In genomic region chr20:59446361-59446760, GRCh38 we compare ENCODE assay signal across 9 cellular contexts.
"Had no signal": no experiment of that assay in that cellular context is flagged by ENCODE, and none has a peak within 500 bp of the region (broad histone marks: within the 10 kb centered on the region; RNA-seq: fewer than 3 reads in every experiment).

No MANE protein-coding gene starts in this region.

- H3K4me1 ChIP-seq: HAP-1 had no signal

- H3K4me3 Mint-ChIP-seq: HFFc6 had no signal

- H3K27ac Mint-ChIP-seq: HFFc6 had no signal

- H3K4me3 ChIP-seq: GM23248, HAP-1, K562 had no signal

- ATAC-seq: K562 had no signal

- H3K27ac ChIP-seq: GM23248, HL-60 had no signal

- H3K9me3 ChIP-seq: HAP-1 had no signal

- H3K36me3 ChIP-seq: HAP-1 had no signal

- FAIRE-seq: K562 had no signal

- DNase-seq: GM23248, GOT3, H7, HFFc6, IMR-90, KG1 had no signal
